ENCODE assay signal across 17 cellular contexts in genomic region chr12:78928200-78929074, GRCh38.
DNase-seq lines count a peak whose midpoint lies in the region; ATAC-seq, FAIRE-seq and TF ChIP-seq lines count a peak whose summit lies in the region.
"Had no signal": no experiment of that assay in that cellular context is flagged by ENCODE, and none has a peak within 500 bp of the region (broad histone marks: within the 10 kb centered on the region; RNA-seq: fewer than 3 reads in every experiment).

No MANE protein-coding gene starts in this region.

- H2AFZ ChIP-seq in K562 (ENCODE audit: low read depth, low read length): no peak overlapping the region
- peak overlapping the region; percentile 38 for H2AFZ ChIP-seq in keratinocyte (ENCODE audit: control insufficient read depth, low read length)

- no peaks in the 10 kb centered on the region for H4K20me1 ChIP-seq in K562 (replicated peaks; ENCODE audit: control insufficient read depth, insufficient read depth, low read length)
- H4K20me1 ChIP-seq in keratinocyte (ENCODE audit: control insufficient read depth, extremely low read depth, insufficient read depth, low read length): no peaks in the 10 kb centered on the region

- WGBS in K562 (ENCODE audit: insufficient coverage, low coverage, missing lambda C conversion rate): 2% methylated on average over 5 of the region's 5 CpGs

- H3K4me2 ChIP-seq in K562 (ENCODE audit: insufficient read depth, low read length) (no peak overlapping the region), keratinocyte (ENCODE audit: control insufficient read depth, extremely low read depth, insufficient read depth, low read depth, low read length) (peak overlapping the region; percentile 50)

- H3K27ac ChIP-seq in K562 (ENCODE audit: extremely low read depth, low read depth, low read length): no peak overlapping the region
- peak overlapping the region; percentile 87 for H3K27ac ChIP-seq in keratinocyte (ENCODE audit: control insufficient read depth, insufficient read depth, low read length)
- H3K27ac ChIP-seq in left ventricle myocardium inferior (replicated peaks): no peak overlapping the region
- H3K27ac ChIP-seq: body of pancreas, psoas muscle had no signal

- H3K27me3 Mint-ChIP-seq in Calu3 (ENCODE audit: unreplicated experiment): no peaks in the 10 kb centered on the region
- H3K27me3 Mint-ChIP-seq: stimulated activated naive B cell treated with anti-CD40 and anti-IgM and Interleukin-4, amounts not matched to agents 10 μg/mL and 1 μg/mL and 100 μg/mL, for 72 hours had no signal

- H3K4me3 Mint-ChIP-seq in Calu3 (ENCODE audit: low read depth, unreplicated experiment): peak overlapping the region; percentile 16
- H3K4me3 Mint-ChIP-seq: CD14-positive monocyte; stimulated activated naive B cell treated with anti-CD40 and anti-IgM and Interleukin-4, amounts not matched to agents 10 μg/mL and 1 μg/mL and 100 μg/mL, for 72 hours had no signal

- H3K79me2 ChIP-seq in K562 (ENCODE audit: control insufficient read depth, insufficient read depth, low read length) (no peaks in the 10 kb centered on the region), keratinocyte (ENCODE audit: control insufficient read depth, insufficient read depth, low read length) (no peaks in the 10 kb centered on the region)

- H3K27ac Mint-ChIP-seq in Calu3 (ENCODE audit: unreplicated experiment): peak overlapping the region; percentile 94
- H3K27ac Mint-ChIP-seq: CD14-positive monocyte; stimulated activated naive B cell treated with anti-CD40 and anti-IgM and Interleukin-4, amounts not matched to agents 10 μg/mL and 1 μg/mL and 100 μg/mL, for 72 hours had no signal

- H3K27me3 ChIP-seq in K562 (ENCODE audit: control insufficient read depth in 2 of 2, insufficient read depth in 2 of 2, low read length in 2 of 2) (no peaks in the 10 kb centered on the region), keratinocyte (ENCODE audit: control insufficient read depth, extremely low read depth, insufficient read depth, low read length) (no peaks in the 10 kb centered on the region), left ventricle myocardium inferior (ENCODE audit: low read depth) (no peaks in the 10 kb centered on the region)
- H3K27me3 ChIP-seq: body of pancreas had no signal

- DNase-seq in Calu3 (peak; percentile 47), LoVo (ENCODE audit: low spot score) (peak; percentile 17), K562 (ENCODE audit: extremely low read depth in 1 of 4, low spot score in 3 of 4) (no peak), keratinocyte (ENCODE audit: low read depth, low spot score) (peak; percentile 69), left ventricle myocardium inferior (no peak), T-helper 1 cell (no peak), mucosa of gallbladder (ENCODE audit: low spot score) (no peak)
- DNase-seq: body of pancreas; NCI-H1105 treated with DMSO at 0.1 percent for 48 hours; NCI-H774; psoas muscle; stimulated activated CD4-positive, alpha-beta T cell treated with anti-CD3 and anti-CD28 coated beads, Interleukin-4, amount 100 ng/mL, for 1 hour; stimulated activated naive B cell treated with anti-CD40 and anti-IgM and Interleukin-4, amounts not matched to agents 10 μg/mL and 1 μg/mL and 100 μg/mL, for 72 hours had no signal

- H3K4me3 ChIP-seq in K562 (no peak overlapping the region), keratinocyte (ENCODE audit: control insufficient read depth in 2 of 3, extremely low read depth in 1 of 3, insufficient read depth in 2 of 3, low read depth in 1 of 3, low read length in 3 of 3) (peak overlapping the region in 1 of 3 experiments; percentile 24), left ventricle myocardium inferior (no peak overlapping the region)
- H3K4me3 ChIP-seq: body of pancreas, psoas muscle had no signal

- H3K4me1 ChIP-seq in K562 (replicated peaks in 1 of 2; ENCODE audit: control insufficient read depth in 2 of 2, insufficient read depth in 2 of 2, low read length in 2 of 2) (no peaks in the 10 kb centered on the region), keratinocyte (ENCODE audit: control insufficient read depth, extremely low read depth, insufficient read depth, low read length) (peaks cover 17% of the 10 kb centered on the region), left ventricle myocardium inferior (no peaks in the 10 kb centered on the region)
- H3K4me1 ChIP-seq: body of pancreas, psoas muscle had no signal

- CTCF ChIA-PET in Calu3 (lab: Charles Lee) (interaction anchor here (1.3 kb wide), 1 partner anchor 13 kb away, joined by 3 read pairs; no protein-coding TSS in a partner anchor), K562 (lab: Yijun Ruan, JAX; ENCODE audit: low intra/inter-chr PET ratio) (no interaction called here)

- H3K36me3 Mint-ChIP-seq in Calu3 (ENCODE audit: insufficient read depth, unreplicated experiment): peaks cover 8% of the 10 kb centered on the region
- H3K36me3 Mint-ChIP-seq: CD14-positive monocyte; stimulated activated naive B cell treated with anti-CD40 and anti-IgM and Interleukin-4, amounts not matched to agents 10 μg/mL and 1 μg/mL and 100 μg/mL, for 72 hours had no signal

- POLR2A ChIA-PET in K562 (lab: Yijun Ruan, JAX): no interaction called here

- dilution Hi-C loops in keratinocyte (cut with MboI; ENCODE audit: extremely low pct_ligation_motif_present, low sequenced_read_pairs): no loop called here

- FAIRE-seq in K562 (lab: Jason Lieb, UNC) (no peak), keratinocyte (lab: Jason Lieb, UNC) (peak; percentile 98)
- FAIRE-seq: endometrium had no signal

- no peak for TF ChIP-seq EP300 in K562 (IDR thresholded peaks at IDR 0.05; ENCODE audit: low read length)

- H3K9me3 Mint-ChIP-seq in Calu3 (ENCODE audit: low read depth, unreplicated experiment): peaks cover 2% of the 10 kb centered on the region

- TF ChIP-seq CTCF in Calu3 (IDR thresholded peaks at IDR 0.05; ENCODE audit: unreplicated experiment): no peak
- TF ChIP-seq CTCF in K562 (IDR thresholded peaks at IDR 0.05 in 2 of 3, conservative IDR thresholded peaks at IDR 0.05 in 1 of 3; ENCODE audit: insufficient read depth in 2 of 3, low read depth in 1 of 3, low read length in 3 of 3): no peak
- TF ChIP-seq CTCF in keratinocyte (optimal IDR thresholded peaks at IDR 0.05 in 1 of 3, IDR thresholded peaks at IDR 0.05 in 1 of 3, conservative IDR thresholded peaks at IDR 0.05 in 1 of 3; ENCODE audit: extremely low read depth in 1 of 3, insufficient read depth in 2 of 3, low read length in 3 of 3): no peak
- TF ChIP-seq CTCF in left ventricle myocardium inferior (IDR thresholded peaks at IDR 0.05; ENCODE audit: borderline replicate concordance): no peak

- H3K9ac ChIP-seq in K562 (ENCODE audit: insufficient read depth in 1 of 2, low read depth in 2 of 2, low read length in 2 of 2) (no peak overlapping the region), keratinocyte (ENCODE audit: control insufficient read depth, extremely low read depth, insufficient read depth, low read length) (peak overlapping the region; percentile 36)

- BruUV-seq in Calu3 (replicated peaks; lab: Mats Ljungman, UMichigan) (no TSS peak), K562 (replicated peaks; lab: Mats Ljungman, UMichigan) (no TSS peak)

- TF ChIP-seq POLR2A in K562 (conservative IDR thresholded peaks at IDR 0.05): no peak

- ATAC-seq in K562 (no peak), HG03460 (IDR thresholded peaks at IDR 0.05; ENCODE audit: unreplicated experiment) (no peak)
- ATAC-seq: activated CD4-positive, CD25-positive, alpha-beta regulatory T cell treated with anti-CD3 and anti-CD28 coated beads, Interleukin-2, amount 50 U/mL, for 24 hours; body of pancreas; psoas muscle; stimulated activated naive B cell treated with anti-CD40 and anti-IgM and Interleukin-4, amounts not matched to agents 10 μg/mL and 1 μg/mL and 100 μg/mL, for 72 hours had no signal

- no peaks in the 10 kb centered on the region for H3K36me3 ChIP-seq in K562 (ENCODE audit: control insufficient read depth, insufficient read depth, low read length)
- no peaks in the 10 kb centered on the region for H3K36me3 ChIP-seq in keratinocyte (ENCODE audit: control insufficient read depth in 2 of 2, extremely low read depth in 1 of 2, insufficient read depth in 2 of 2, low read length in 2 of 2)
- H3K36me3 ChIP-seq in left ventricle myocardium inferior: no peaks in the 10 kb centered on the region

- intact Hi-C loops in Calu3 (cut with micrococcal nuclease; ENCODE audit: unreplicated experiment): loop anchor here (5.0 kb wide), 1 partner anchor 129 kb away; no protein-coding TSS in a partner anchor
- intact Hi-C loops in K562 (cut with micrococcal nuclease): no loop called here
- intact Hi-C loops in left ventricle myocardium inferior (cut with micrococcal nuclease): no loop called here

- H3K9me3 ChIP-seq in K562 (replicated peaks; ENCODE audit: control insufficient read depth, insufficient read depth, low read depth, low read length): no peaks in the 10 kb centered on the region
- no peaks in the 10 kb centered on the region for H3K9me3 ChIP-seq in keratinocyte (ENCODE audit: control insufficient read depth, low read depth, low read length)
- H3K9me3 ChIP-seq in left ventricle myocardium inferior (replicated peaks): no peaks in the 10 kb centered on the region
- H3K9me3 ChIP-seq: body of pancreas, psoas muscle had no signal

- H3K9me1 ChIP-seq in K562 (ENCODE audit: control insufficient read depth, insufficient read depth, low read length) (no peaks in the 10 kb centered on the region), keratinocyte (ENCODE audit: control insufficient read depth, extremely low read depth, insufficient read depth, low read length) (no peaks in the 10 kb centered on the region)

- TF ChIP-seq RAD21 in K562 (CRISPR knock-in tag; conservative IDR thresholded peaks at IDR 0.05 in 1 of 2, IDR thresholded peaks at IDR 0.05 in 1 of 2): no peak

- in situ Hi-C loops in K562 (cut with MboI): no loop called here

- H3K4me1 Mint-ChIP-seq in Calu3 (ENCODE audit: low read depth, unreplicated experiment): peaks cover 25% of the 10 kb centered on the region
- H3K4me1 Mint-ChIP-seq: CD14-positive monocyte had no signal

TF ChIP-seq in K562, 482 proteins besides CTCF, POLR2A, EP300 and RAD21 (continues in another document):
- TF ChIP-seq ATF4 (CRISPR knock-in tag; IDR thresholded peaks at IDR 0.05) (0 out of 2 replicates have a peak, but pooled peaks have one; percentile 17), ZNF584 (CRISPR knock-in tag; IDR thresholded peaks at IDR 0.05; ENCODE audit: low read depth) (no peak), EHMT2 (IDR thresholded peaks at IDR 0.05) (no peak), MYC (IDR thresholded peaks at IDR 0.05; ENCODE audit: low read depth, low read length) (no peak), MYC (CRISPR knock-in tag; IDR thresholded peaks at IDR 0.05; ENCODE audit: borderline replicate concordance, low read depth) (no peak)

Comparison
In these comparisons a context has a peak if more than half of its experiments do, and no peak if none do; other contexts are left out.
1. DNase-seq: peak in Calu3 (single experiment), LoVo (single experiment) and keratinocyte (single experiment); none in K562 (0 of 4), left ventricle myocardium inferior (single experiment), T-helper 1 cell (0 of 5) and mucosa of gallbladder (single experiment).